In genomic region chr2:131478855-131479461, GRCh38 we compare ENCODE assay signal across 14 cellular contexts. TPM values are rescaled to one million over a fixed set of nuclear protein-coding genes. Genes with fewer than 3 reads are reported as not detected.
DNase-seq lines count a peak whose midpoint lies in the region; ATAC-seq, FAIRE-seq and TF ChIP-seq lines count a peak whose summit lies in the region.
"Not testable (repeated sequence)": the region's sequence is repeated elsewhere in the genome, so short reads cannot be mapped to it uniquely, and the experiment has no call there.
"Had no signal": no experiment of that assay in that cellular context is flagged by ENCODE, and none has a peak within 500 bp of the region (broad histone marks: within the 10 kb centered on the region; RNA-seq: fewer than 3 reads in every experiment).

No MANE protein-coding gene starts in this region.

- not testable (repeated sequence) for H4K20me1 ChIP-seq in HepG2 (ENCODE audit: insufficient read depth, low read length)

- in situ Hi-C loops in HepG2 (cut with HindIII; ENCODE audit: extremely low pct_ligation_motif_present, low pct_unique_long_range_greater_than_20kb), result loop anchor here (25.0 kb wide), 1 partner anchor 1292 kb away; the partner anchor contains the start of genes MZT2B, SMPD4 and TUBA3E

- not testable (repeated sequence) for H3K27me3 ChIP-seq in endodermal cell (ENCODE audit: control insufficient read depth, insufficient read depth, low read length, poor library complexity, severe bottlenecking); HepG2 (ENCODE audit: control insufficient read depth in 1 of 2, insufficient read depth in 2 of 2, low read length in 2 of 2); prostate gland (replicated peaks; ENCODE audit: insufficient read depth)

- not testable (repeated sequence) for FAIRE-seq in HepG2 (lab: Jason Lieb, UNC)
- peak; percentile 66 for FAIRE-seq in urothelium cell line (lab: Jason Lieb, UNC)

- peak; percentile 12 for ATAC-seq in activated T-helper 17 cell treated with anti-CD3 and anti-CD28 coated beads, Interleukin-2, amount 50 U/mL, for 72 hours (replicated peaks)
- ATAC-seq in Right ventricle myocardium superior (ENCODE audit: poor library complexity), result peak; percentile 76
- ATAC-seq in left ventricle myocardium superior, result peak; percentile 80
- ATAC-seq in HepG2, result peak; percentile 9; the same call in 2 of the 3 replicates

- H3K9me3 Mint-ChIP-seq in activated T-helper 17 cell treated with anti-CD3 and anti-CD28 coated beads, Interleukin-2, amount 50 U/mL, for 72 hours; endodermal cell: not testable (repeated sequence)

- not testable (repeated sequence) for H3K36me3 Mint-ChIP-seq in activated T-helper 17 cell treated with anti-CD3 and anti-CD28 coated beads, Interleukin-2, amount 50 U/mL, for 72 hours (ENCODE audit: low read depth)
- peaks cover 21% of the 10 kb centered on the region for H3K36me3 Mint-ChIP-seq in endodermal cell (ENCODE audit: low read depth)

- not testable (repeated sequence) for H3K4me1 Mint-ChIP-seq in activated T-helper 17 cell treated with anti-CD3 and anti-CD28 coated beads, Interleukin-2, amount 50 U/mL, for 72 hours; endodermal cell

- H2AFZ ChIP-seq in HepG2 (ENCODE audit: low read length), result not testable (repeated sequence)

- not testable (repeated sequence) for H3K4me3 Mint-ChIP-seq in activated T-helper 17 cell treated with anti-CD3 and anti-CD28 coated beads, Interleukin-2, amount 50 U/mL, for 72 hours; endodermal cell

- H3K4me1 ChIP-seq in endodermal cell (ENCODE audit: control insufficient read depth, insufficient read depth, low read length); HepG2 (ENCODE audit: insufficient read depth, low read length); prostate gland (replicated peaks): not testable (repeated sequence)

- TF ChIP-seq POLR2A in HepG2 (IDR thresholded peaks at IDR 0.05; ENCODE audit: insufficient read depth in 1 of 2, low read depth in 2 of 2, low read length in 2 of 2); prostate gland (IDR thresholded peaks at IDR 0.05): not testable (repeated sequence)

- H3K9ac ChIP-seq in endodermal cell (ENCODE audit: extremely low read depth, low read length, poor library complexity, severe bottlenecking); HepG2 (ENCODE audit: insufficient read depth, low read depth, low read length): not testable (repeated sequence)

- not testable (repeated sequence) for H3K4me2 ChIP-seq in HepG2 (ENCODE audit: low read depth, low read length)

- not testable (repeated sequence) for H3K36me3 ChIP-seq in endodermal cell (ENCODE audit: control insufficient read depth, insufficient read depth, low read length); HepG2 (replicated peaks in 1 of 2; ENCODE audit: control insufficient read depth in 1 of 2, insufficient read depth in 2 of 2, low read length in 2 of 2); prostate gland

- not testable (repeated sequence) for TF ChIP-seq CTCF in LNCaP clone FGC (IDR thresholded peaks at IDR 0.05; ENCODE audit: control insufficient read depth, extremely low read depth, insufficient read depth); endodermal cell (conservative IDR thresholded peaks at IDR 0.05); HepG2 (CRISPR knock-in tag; IDR thresholded peaks at IDR 0.05); prostate gland (IDR thresholded peaks at IDR 0.05)

- peak; percentile 41 for DNase-seq in LNCaP clone FGC (ENCODE audit: low read depth)
- peak; percentile 12 for DNase-seq in endodermal cell
- DNase-seq in Right ventricle myocardium superior; HepG2 (ENCODE audit: low spot score); urothelium cell line (ENCODE audit: low spot score): not testable (repeated sequence)
- peak; percentile 54 for DNase-seq in left ventricle myocardium superior
- DNase-seq in prostate gland (ENCODE audit: low spot score), result peak; percentile 28

- H3K27ac ChIP-seq in endodermal cell (ENCODE audit: low read depth, low read length); HepG2 (ENCODE audit: extremely low read length, insufficient read depth, low read length): not testable (repeated sequence)
- peak overlapping the region; percentile 30 to 69 for H3K27ac ChIP-seq in prostate gland

- not testable (repeated sequence) for H3K27ac Mint-ChIP-seq in activated T-helper 17 cell treated with anti-CD3 and anti-CD28 coated beads, Interleukin-2, amount 50 U/mL, for 72 hours; endodermal cell

- H3K79me2 ChIP-seq in HepG2 (ENCODE audit: insufficient read depth, low read length), result not testable (repeated sequence)

- 97 to 100% methylated on average over 2 to 9 of the region's 9 CpGs for WGBS in endodermal cell (ENCODE audit: insufficient coverage in 1 of 2, insufficient read length in 1 of 2), 2 experiments
- WGBS in HepG2 (ENCODE audit: low lambda C conversion rate), result 93% methylated on average over 9 of the region's 9 CpGs
- 48% methylated on average over 9 of the region's 9 CpGs for WGBS in prostate gland

- H3K27me3 Mint-ChIP-seq in activated T-helper 17 cell treated with anti-CD3 and anti-CD28 coated beads, Interleukin-2, amount 50 U/mL, for 72 hours; endodermal cell (ENCODE audit: insufficient read depth): not testable (repeated sequence)

- CTCF ChIA-PET in HepG2 (lab: Yijun Ruan, JAX; ENCODE audit: low intra/inter-chr PET ratio, low total read pairs), result not testable (repeated sequence)

- not testable (repeated sequence) for TF ChIP-seq RAD21 in HepG2 (CRISPR knock-in tag; IDR thresholded peaks at IDR 0.05)

- intact Hi-C loops in Right ventricle myocardium superior (cut with DNase I); left ventricle myocardium superior (cut with micrococcal nuclease); HepG2 (cut with micrococcal nuclease; ENCODE audit: unreplicated experiment); prostate gland (cut with DNase I): not testable (repeated sequence)

- not testable (repeated sequence) for H3K9me3 ChIP-seq in endodermal cell (ENCODE audit: control insufficient read depth, low read length); HepG2 (ENCODE audit: low read length); prostate gland

- not testable (repeated sequence) for BruUV-seq in HepG2 (replicated peaks; lab: Mats Ljungman, UMichigan)

- POLR2A ChIA-PET in HepG2 (lab: Yijun Ruan, JAX), result not testable (repeated sequence)

- not testable (repeated sequence) for TF ChIP-seq EP300 in HepG2 (IDR thresholded peaks at IDR 0.05; ENCODE audit: low read depth in 2 of 2, low read length in 2 of 2); HepG2 (CRISPR knock-in tag; IDR thresholded peaks at IDR 0.05; ENCODE audit: borderline replicate concordance)

- not testable (repeated sequence) for H3K4me3 ChIP-seq in LNCaP clone FGC (ENCODE audit: low read depth, low read length); endodermal cell (ENCODE audit: low read length); HepG2 (replicated peaks in 1 of 3; ENCODE audit: insufficient read depth in 1 of 3, low read depth in 2 of 3, low read length in 3 of 3); prostate gland

RNA-seq across cellular contexts. Expression of gene TUBA3D, which starts 3.0 kb away (rescaled TPM):
- total RNA-seq in activated T-helper 17 cell treated with anti-CD3 and anti-CD28 coated beads, Interleukin-2, amount 50 U/mL, for 72 hours, result not detected
- total RNA-seq in endodermal cell, result not detected
- not detected for polyA plus RNA-seq in endodermal cell (2013, experiment 1 of 2)
- not detected for polyA plus RNA-seq in endodermal cell (2013, experiment 2 of 2)
- 113 TPM for total RNA-seq in Right ventricle myocardium superior
- total RNA-seq in left ventricle myocardium superior, result 100 TPM
- not detected in 2 replicates for total RNA-seq in HepG2 (2016; rRNA removed; fragmentation: Illumina TruSeq; extraction: Trizol)
- not detected in 2 replicates for total RNA-seq in HepG2 (2016; cell fraction: cytosol; rRNA removed; fragmentation: Illumina TruSeq; extraction: Trizol; ENCODE audit: low read depth)
- not detected in 2 replicates for total RNA-seq in HepG2 (2016; cell fraction: insoluble cytoplasmic fraction; rRNA removed; fragmentation: Illumina TruSeq; extraction: Trizol)
- total RNA-seq in HepG2 (2016; cell fraction: membrane; rRNA removed; fragmentation: Illumina TruSeq; extraction: Trizol), result not detected in 2 replicates
- total RNA-seq in HepG2 (2016; cell fraction: nucleus; rRNA removed; fragmentation: Illumina TruSeq; extraction: Trizol), result not detected in 2 replicates
- not detected in 2 replicates for polyA plus RNA-seq in HepG2 (2011; rRNA removed)
- polyA plus RNA-seq in HepG2 (2011; cell fraction: cytosol; rRNA removed), result not detected in 2 replicates
- not detected in 2 replicates for polyA plus RNA-seq in HepG2 (2011; cell fraction: nucleus; rRNA removed)
- 0.15 and 0.28 TPM in 2 replicates for polyA plus RNA-seq in HepG2 (2012)
- not detected in 2 replicates for polyA plus RNA-seq in HepG2 (2016; cell fraction: cytosol; fragmentation: Illumina TruSeq; extraction: Trizol; ENCODE audit: low read depth)
- not detected in 2 replicates for polyA plus RNA-seq in HepG2 (2016; cell fraction: insoluble cytoplasmic fraction; fragmentation: Illumina TruSeq; extraction: Trizol; ENCODE audit: low read depth)
- not detected in 2 replicates for polyA plus RNA-seq in HepG2 (2016; cell fraction: membrane; fragmentation: Illumina TruSeq; extraction: Trizol; ENCODE audit: low read depth)
- polyA plus RNA-seq in HepG2 (2016; cell fraction: nucleus; fragmentation: Illumina TruSeq; extraction: Trizol; ENCODE audit: insufficient read depth, low read depth), result not detected in 2 replicates
- 0.09 TPM in 1 of 2 replicates, not detected in the other for polyA minus RNA-seq in HepG2 (2011; rRNA and poly(A)+ RNA removed; ENCODE audit: low replicate concordance)
- polyA minus RNA-seq in HepG2 (2011; cell fraction: cytosol; rRNA and poly(A)+ RNA removed), result not detected in 2 replicates
- polyA minus RNA-seq in HepG2 (2011; cell fraction: nucleus; rRNA and poly(A)+ RNA removed), result not detected in 2 replicates
- 10 to 100 TPM; 75.2 to 92.0 TPM for total RNA-seq in prostate gland
- total RNA-seq: A172; Calu3; CD4-positive, alpha-beta T cell; Daoy; H1; HT-29 had no signal

RNA-seq across cellular contexts. Expression of gene MZT2A, which starts 13.2 kb away (rescaled TPM):
- 100 to 1,000 TPM in 1 of 2 donors, 10 to 100 TPM in 1; 96.0 to 112 TPM for total RNA-seq in activated T-helper 17 cell treated with anti-CD3 and anti-CD28 coated beads, Interleukin-2, amount 50 U/mL, for 72 hours
- total RNA-seq in endodermal cell (100 to 1,000 TPM; 133 to 144 TPM), Right ventricle myocardium superior (337 TPM), left ventricle myocardium superior (370 TPM), HepG2 (2016; rRNA removed; fragmentation: Illumina TruSeq; extraction: Trizol) (291 and 349 TPM in 2 replicates), prostate gland (100 to 1,000 TPM; 173 to 176 TPM)
- 105 TPM for polyA plus RNA-seq in endodermal cell (2013, experiment 1 of 2)
- 98.1 TPM for polyA plus RNA-seq in endodermal cell (2013, experiment 2 of 2)
- total RNA-seq in HepG2 (2016; cell fraction: cytosol; rRNA removed; fragmentation: Illumina TruSeq; extraction: Trizol; ENCODE audit: low read depth), result 428 and 487 TPM in 2 replicates
- total RNA-seq in HepG2 (2016; cell fraction: insoluble cytoplasmic fraction; rRNA removed; fragmentation: Illumina TruSeq; extraction: Trizol), result 289 and 347 TPM in 2 replicates
- 466 and 543 TPM in 2 replicates for total RNA-seq in HepG2 (2016; cell fraction: membrane; rRNA removed; fragmentation: Illumina TruSeq; extraction: Trizol)
- 119 and 151 TPM in 2 replicates for total RNA-seq in HepG2 (2016; cell fraction: nucleus; rRNA removed; fragmentation: Illumina TruSeq; extraction: Trizol)
- 205 and 221 TPM in 2 replicates for polyA plus RNA-seq in HepG2 (2011; rRNA removed)
- polyA plus RNA-seq in HepG2 (2011; cell fraction: cytosol; rRNA removed), result 115 and 305 TPM in 2 replicates
- polyA plus RNA-seq in HepG2 (2011; cell fraction: nucleus; rRNA removed), result 112 and 128 TPM in 2 replicates
- 143 and 187 TPM in 2 replicates for polyA plus RNA-seq in HepG2 (2012)
- polyA plus RNA-seq in HepG2 (2016; cell fraction: cytosol; fragmentation: Illumina TruSeq; extraction: Trizol; ENCODE audit: low read depth), result 374 and 433 TPM in 2 replicates
- polyA plus RNA-seq in HepG2 (2016; cell fraction: insoluble cytoplasmic fraction; fragmentation: Illumina TruSeq; extraction: Trizol; ENCODE audit: low read depth), result 239 and 240 TPM in 2 replicates
- 346 and 362 TPM in 2 replicates for polyA plus RNA-seq in HepG2 (2016; cell fraction: membrane; fragmentation: Illumina TruSeq; extraction: Trizol; ENCODE audit: low read depth)
- polyA plus RNA-seq in HepG2 (2016; cell fraction: nucleus; fragmentation: Illumina TruSeq; extraction: Trizol; ENCODE audit: insufficient read depth, low read depth), result 193 and 199 TPM in 2 replicates
- 27.1 and 58.6 TPM in 2 replicates for polyA minus RNA-seq in HepG2 (2011; rRNA and poly(A)+ RNA removed; ENCODE audit: low replicate concordance)
- polyA minus RNA-seq in HepG2 (2011; cell fraction: cytosol; rRNA and poly(A)+ RNA removed), result 43.0 and 50.7 TPM in 2 replicates
- polyA minus RNA-seq in HepG2 (2011; cell fraction: nucleus; rRNA and poly(A)+ RNA removed), result 27.1 and 31.8 TPM in 2 replicates

RNA-seq across cellular contexts. Expression of gene CCDC74A, which starts 48.7 kb away (rescaled TPM):
- 1 to 10 TPM; 2.7 to 5.9 TPM for total RNA-seq in activated T-helper 17 cell treated with anti-CD3 and anti-CD28 coated beads, Interleukin-2, amount 50 U/mL, for 72 hours
- 10 to 100 TPM; 17.3 to 29.9 TPM for total RNA-seq in endodermal cell
- polyA plus RNA-seq in endodermal cell (2013, experiment 1 of 2), result 42.5 TPM
- 46.0 TPM for polyA plus RNA-seq in endodermal cell (2013, experiment 2 of 2)
- total RNA-seq in Right ventricle myocardium superior, result 0.35 TPM
- 1.0 TPM for total RNA-seq in left ventricle myocardium superior
- total RNA-seq in HepG2 (2016; rRNA removed; fragmentation: Illumina TruSeq; extraction: Trizol), result 0.15 TPM in 1 of 2 replicates, not detected in the other
- 0.35 and 0.40 TPM in 2 replicates for total RNA-seq in HepG2 (2016; cell fraction: cytosol; rRNA removed; fragmentation: Illumina TruSeq; extraction: Trizol; ENCODE audit: low read depth)
- total RNA-seq in HepG2 (2016; cell fraction: insoluble cytoplasmic fraction; rRNA removed; fragmentation: Illumina TruSeq; extraction: Trizol), result 0.15 TPM in 1 of 2 replicates, not detected in the other
- 0.28 and 0.46 TPM in 2 replicates for total RNA-seq in HepG2 (2016; cell fraction: membrane; rRNA removed; fragmentation: Illumina TruSeq; extraction: Trizol)
- not detected in 2 replicates for total RNA-seq in HepG2 (2016; cell fraction: nucleus; rRNA removed; fragmentation: Illumina TruSeq; extraction: Trizol)
- 0.17 and 0.18 TPM in 2 replicates for polyA plus RNA-seq in HepG2 (2011; rRNA removed)
- 0.04 TPM in 1 of 2 replicates, not detected in the other for polyA plus RNA-seq in HepG2 (2011; cell fraction: cytosol; rRNA removed)
- polyA plus RNA-seq in HepG2 (2011; cell fraction: nucleus; rRNA removed), result 0.57 and 0.92 TPM in 2 replicates
- polyA plus RNA-seq in HepG2 (2012), result not detected in 2 replicates
- polyA plus RNA-seq in HepG2 (2016; cell fraction: cytosol; fragmentation: Illumina TruSeq; extraction: Trizol; ENCODE audit: low read depth), result 0.22 and 0.25 TPM in 2 replicates
- polyA plus RNA-seq in HepG2 (2016; cell fraction: insoluble cytoplasmic fraction; fragmentation: Illumina TruSeq; extraction: Trizol; ENCODE audit: low read depth), result not detected in 2 replicates
- 0.19 and 0.52 TPM in 2 replicates for polyA plus RNA-seq in HepG2 (2016; cell fraction: membrane; fragmentation: Illumina TruSeq; extraction: Trizol; ENCODE audit: low read depth)
- polyA plus RNA-seq in HepG2 (2016; cell fraction: nucleus; fragmentation: Illumina TruSeq; extraction: Trizol; ENCODE audit: insufficient read depth, low read depth), result 0.51 TPM in 1 of 2 replicates, not detected in the other
- polyA minus RNA-seq in HepG2 (2011; rRNA and poly(A)+ RNA removed; ENCODE audit: low replicate concordance), result 0.14 and 0.47 TPM in 2 replicates
- not detected in 2 replicates for polyA minus RNA-seq in HepG2 (2011; cell fraction: cytosol; rRNA and poly(A)+ RNA removed)
- polyA minus RNA-seq in HepG2 (2011; cell fraction: nucleus; rRNA and poly(A)+ RNA removed), result 0.62 TPM in 1 of 2 replicates, not detected in the other
- 10 to 100 TPM; 15.5 to 95.5 TPM for total RNA-seq in prostate gland

Comparison
In these comparisons a context has a peak if more than half of its experiments do, and no peak if none do; other contexts are left out.
1. ATAC-seq: peak in every context shown above with its lines; median percentile 80 in left ventricle myocardium superior; 76 in Right ventricle myocardium superior; 12 in activated T-helper 17 cell treated with anti-CD3 and anti-CD28 coated beads, Interleukin-2, amount 50 U/mL, for 72 hours; 9 in HepG2.
2. RNA of gene TUBA3D, which starts 3.0 kb away (total RNA-seq): 113 TPM in Right ventricle myocardium superior (single experiment), 100 TPM in left ventricle myocardium superior (single experiment) and 75.2 to 92.0 TPM in prostate gland; not detected in endodermal cell, not detected in activated T-helper 17 cell treated with anti-CD3 and anti-CD28 coated beads, Interleukin-2, amount 50 U/mL, for 72 hours and not detected in HepG2; every median in the first group is over 10 times any median in the second.